8 cellular contexts compared by ENCODE assay signal in genomic region chrX:2609431-2610238, GRCh38.
DNase-seq lines count a peak whose midpoint lies in the region; ATAC-seq lines count a peak whose summit lies in the region.

No MANE protein-coding gene starts in this region.

- no peaks in the 10 kb centered on the region for H3K27me3 ChIP-seq in skeletal muscle satellite cell (ENCODE audit: control insufficient read depth, insufficient read depth, low read length)

- in situ Hi-C loops in SK-MEL-5 (cut with HindIII; ENCODE audit: low pct_unique_long_range_greater_than_20kb, low sequenced_read_pairs), result no loop called here

- H3K4me1 ChIP-seq in skeletal muscle satellite cell (ENCODE audit: control insufficient read depth, insufficient read depth, low read length), result peaks cover 16% of the 10 kb centered on the region

- H3K9me3 ChIP-seq in skeletal muscle satellite cell (replicated peaks; ENCODE audit: low read length), result no peaks in the 10 kb centered on the region

- H3K4me3 ChIP-seq in skeletal muscle satellite cell (ENCODE audit: low read length), result peak overlapping the region; percentile 88

- H3K36me3 ChIP-seq in skeletal muscle satellite cell (ENCODE audit: insufficient read depth, low read length), result no peaks in the 10 kb centered on the region

- peak; percentile 13 for DNase-seq in CD1c-positive myeloid dendritic cell (ENCODE audit: extremely low spot score)
- peak; percentile 19 for DNase-seq in SK-MEL-5 (ENCODE audit: low read depth, low spot score)
- DNase-seq in glomerular visceral epithelial cell (ENCODE audit: extremely low spot score), result peak; percentile 20
- DNase-seq in DMS53 treated with DMSO at 0.1 percent for 48 hours (lab: John Stamatoyannopoulos, UW; ENCODE audit: unreplicated experiment), result no peak
- no peak for DNase-seq in cerebellar nuclear complex (lab: John Stamatoyannopoulos, UW)

- peak; percentile 2 for ATAC-seq in GM21786 (IDR thresholded peaks at IDR 0.05; ENCODE audit: unreplicated experiment)
- no peak for ATAC-seq in GM18502 (IDR thresholded peaks at IDR 0.05; ENCODE audit: poor library complexity, unreplicated experiment)

- peak overlapping the region; percentile 85 for H3K4me2 ChIP-seq in skeletal muscle satellite cell (ENCODE audit: low read length)

- peak overlapping the region; percentile 85 for H3K9ac ChIP-seq in skeletal muscle satellite cell (ENCODE audit: low read depth, low read length)

Comparison
In these comparisons a context has a peak if more than half of its experiments do, and no peak if none do; other contexts are left out.
1. DNase-seq: peak in CD1c-positive myeloid dendritic cell (single experiment), SK-MEL-5 (single experiment) and glomerular visceral epithelial cell (single experiment); none in DMS53 treated with DMSO at 0.1 percent for 48 hours (single experiment) and cerebellar nuclear complex (0 of 2).